ENCODE assay signal across 8 cellular contexts in genomic region chr10:133325392-133325760, GRCh38. TPM values are rescaled to one million over a fixed set of nuclear protein-coding genes. Genes with fewer than 3 reads are reported as not detected.
DNase-seq lines count a peak whose midpoint lies in the region; ATAC-seq, FAIRE-seq and TF ChIP-seq lines count a peak whose summit lies in the region.

No MANE protein-coding gene starts in this region.

- H3K4me1 ChIP-seq in astrocyte (ENCODE audit: insufficient read depth, low read length) = peaks cover 30% of the 10 kb centered on the region
- peaks cover 0 to 32% (median 22%) of the 10 kb centered on the region in 4 donors for H3K4me1 ChIP-seq in tibial artery

- H3K27me3 Mint-ChIP-seq in activated naive CD4-positive, alpha-beta T cell treated with anti-CD3 and anti-CD28 coated beads for 36 hours (ENCODE audit: low read depth) = peaks cover 33% of the 10 kb centered on the region
- H3K27me3 Mint-ChIP-seq in astrocyte (ENCODE audit: low read depth, unreplicated experiment) = peaks cover 25% of the 10 kb centered on the region

- ATAC-seq in activated naive CD4-positive, alpha-beta T cell treated with anti-CD3 and anti-CD28 coated beads, Interleukin-2, amount 50 U/mL, for 72 hours = no peak
- no peak for ATAC-seq in HG03439 (IDR thresholded peaks at IDR 0.05; ENCODE audit: unreplicated experiment)

- H2AFZ ChIP-seq in astrocyte (ENCODE audit: low read depth, low read length) = peak overlapping the region; percentile 47

- H3K4me3 ChIP-seq in astrocyte (ENCODE audit: insufficient read depth, low read depth, low read length) (peak overlapping the region; percentile 10), kidney epithelial cell (ENCODE audit: low read depth, low read length) (peak overlapping the region; percentile 44), tibial artery (peak overlapping the region; percentile 32 to 51)

- no peaks in the 10 kb centered on the region for H3K79me2 ChIP-seq in astrocyte (ENCODE audit: insufficient read depth, low read length)

- H3K36me3 ChIP-seq in astrocyte (ENCODE audit: insufficient read depth, low read length) (no peaks in the 10 kb centered on the region), kidney epithelial cell (ENCODE audit: control insufficient read depth, insufficient read depth, low read length) (no peaks in the 10 kb centered on the region), tibial artery (no peaks in the 10 kb centered on the region)

- no peaks in the 10 kb centered on the region for H3K9me3 Mint-ChIP-seq in activated naive CD4-positive, alpha-beta T cell treated with anti-CD3 and anti-CD28 coated beads for 36 hours
- H3K9me3 Mint-ChIP-seq in activated naive CD4-positive, alpha-beta T cell treated with anti-CD3 and anti-CD28 coated beads, Interleukin-2, amount 50 U/mL, for 72 hours = no peaks in the 10 kb centered on the region
- no peaks in the 10 kb centered on the region for H3K9me3 Mint-ChIP-seq in astrocyte (ENCODE audit: unreplicated experiment)

- no peaks in the 10 kb centered on the region for H3K36me3 Mint-ChIP-seq in activated naive CD4-positive, alpha-beta T cell treated with anti-CD3 and anti-CD28 coated beads for 36 hours (ENCODE audit: low read depth)
- H3K36me3 Mint-ChIP-seq in activated naive CD4-positive, alpha-beta T cell treated with anti-CD3 and anti-CD28 coated beads, Interleukin-2, amount 50 U/mL, for 72 hours = no peaks in the 10 kb centered on the region
- no peaks in the 10 kb centered on the region for H3K36me3 Mint-ChIP-seq in astrocyte (ENCODE audit: low read depth, unreplicated experiment)

- peaks cover 14% of the 10 kb centered on the region for H3K4me1 Mint-ChIP-seq in activated naive CD4-positive, alpha-beta T cell treated with anti-CD3 and anti-CD28 coated beads for 36 hours (ENCODE audit: low read depth)
- peaks cover 7% of the 10 kb centered on the region for H3K4me1 Mint-ChIP-seq in astrocyte (ENCODE audit: low read depth, unreplicated experiment)

- FAIRE-seq in astrocyte (lab: Jason Lieb, UNC) = no peak

- intact Hi-C loops in activated naive CD4-positive, alpha-beta T cell treated with anti-CD3 and anti-CD28 coated beads for 36 hours (cut with micrococcal nuclease) = loop anchor here (5.0 kb wide), 1 partner anchor 47 kb away; the partner anchor contains the start of gene ECHS1
- intact Hi-C loops in tibial artery (cut with DNase I; ENCODE audit: low total_unique reads) = no loop called here

- TF ChIP-seq CTCF in astrocyte (IDR thresholded peaks at IDR 0.05; ENCODE audit: insufficient read depth, low read depth, low read length) = no peak
- TF ChIP-seq CTCF in kidney epithelial cell (IDR thresholded peaks at IDR 0.05; ENCODE audit: insufficient read depth, low read length, poor library complexity, severe bottlenecking) = no peak
- TF ChIP-seq CTCF in tibial artery (IDR thresholded peaks at IDR 0.05) = no peak

- H3K9ac ChIP-seq in astrocyte (ENCODE audit: low read length) = peak overlapping the region; percentile 23

- H4K20me1 ChIP-seq in astrocyte (ENCODE audit: insufficient read depth, low read length) = no peaks in the 10 kb centered on the region

- H3K4me3 Mint-ChIP-seq in activated naive CD4-positive, alpha-beta T cell treated with anti-CD3 and anti-CD28 coated beads for 36 hours = peak overlapping the region; percentile 67
- H3K4me3 Mint-ChIP-seq in astrocyte (ENCODE audit: unreplicated experiment) = peak overlapping the region; percentile 69

- peak overlapping the region; percentile 78 for H3K4me2 ChIP-seq in astrocyte (ENCODE audit: low read length)

- no peak overlapping the region for H3K27ac ChIP-seq in astrocyte (ENCODE audit: low read depth, low read length)
- H3K27ac ChIP-seq in tibial artery = no peak overlapping the region

- peaks cover 12% of the 10 kb centered on the region for H3K27me3 ChIP-seq in astrocyte (ENCODE audit: insufficient read depth, low read length)
- peaks cover 42% of the 10 kb centered on the region for H3K27me3 ChIP-seq in kidney epithelial cell (ENCODE audit: control insufficient read depth, insufficient read depth, low read length)
- peaks cover 0 to 70% of the 10 kb centered on the region in 2 donors for H3K27me3 ChIP-seq in tibial artery

- H3K9me3 ChIP-seq in astrocyte (ENCODE audit: insufficient read depth, low read depth, low read length) (no peaks in the 10 kb centered on the region), tibial artery (no peaks in the 10 kb centered on the region)

- CTCF ChIA-PET in activated naive CD4-positive, alpha-beta T cell treated with anti-CD3 and anti-CD28 coated beads for 36 hours (lab: Charles Lee) = no interaction called here

- no peak overlapping the region for H3K27ac Mint-ChIP-seq in activated naive CD4-positive, alpha-beta T cell treated with anti-CD3 and anti-CD28 coated beads for 36 hours
- H3K27ac Mint-ChIP-seq in activated naive CD4-positive, alpha-beta T cell treated with anti-CD3 and anti-CD28 coated beads, Interleukin-2, amount 50 U/mL, for 72 hours = no peak overlapping the region
- no peak overlapping the region for H3K27ac Mint-ChIP-seq in astrocyte (ENCODE audit: unreplicated experiment)

- no peak for DNase-seq in activated naive CD4-positive, alpha-beta T cell treated with anti-CD3 and anti-CD28 coated beads for 36 hours
- DNase-seq in activated naive CD4-positive, alpha-beta T cell treated with anti-CD3 and anti-CD28 coated beads, Interleukin-2, amount 50 U/mL, for 72 hours (ENCODE audit: low spot score in 2 of 2) = no peak
- DNase-seq in astrocyte (ENCODE audit: low read depth) (no peak), kidney epithelial cell (ENCODE audit: low read depth) (no peak), tibial artery (no peak), NAMALWA (ENCODE audit: low spot score) (no peak)
- DNase-seq in effector CD4-positive, alpha-beta T cell = no peak

RNA-seq across cellular contexts. Expression of gene CALY, which starts 11.3 kb away (rescaled TPM):
- not detected for total RNA-seq in activated naive CD4-positive, alpha-beta T cell treated with anti-CD3 and anti-CD28 coated beads for 36 hours
- not detected for total RNA-seq in activated naive CD4-positive, alpha-beta T cell treated with anti-CD3 and anti-CD28 coated beads, Interleukin-2, amount 50 U/mL, for 72 hours
- total RNA-seq in astrocyte = 0.77 and 1.1 TPM in 2 replicates
- 0.96 TPM in 1 of 2 replicates, not detected in the other for total RNA-seq in kidney epithelial cell

RNA-seq across cellular contexts. Expression of gene ZNF511, which starts 16.7 kb away (rescaled TPM):
- total RNA-seq in activated naive CD4-positive, alpha-beta T cell treated with anti-CD3 and anti-CD28 coated beads for 36 hours = 10 to 100 TPM; 37.1 to 39.4 TPM
- 10 to 100 TPM; 43.4 to 55.6 TPM for total RNA-seq in activated naive CD4-positive, alpha-beta T cell treated with anti-CD3 and anti-CD28 coated beads, Interleukin-2, amount 50 U/mL, for 72 hours
- total RNA-seq in astrocyte (23.8 and 25.5 TPM in 2 replicates), kidney epithelial cell (20.3 and 45.7 TPM in 2 replicates)

RNA-seq across cellular contexts. Expression of gene TUBGCP2, which starts 16.7 kb away (rescaled TPM):
- total RNA-seq in activated naive CD4-positive, alpha-beta T cell treated with anti-CD3 and anti-CD28 coated beads for 36 hours = 10 to 100 TPM; 47.9 to 56.1 TPM
- total RNA-seq in activated naive CD4-positive, alpha-beta T cell treated with anti-CD3 and anti-CD28 coated beads, Interleukin-2, amount 50 U/mL, for 72 hours = 10 to 100 TPM; 47.9 to 53.3 TPM
- total RNA-seq in astrocyte = 56.2 and 57.8 TPM in 2 replicates
- 55.6 and 65.5 TPM in 2 replicates for total RNA-seq in kidney epithelial cell

RNA-seq across cellular contexts. Expression of gene PRAP1, which starts 21.8 kb away (rescaled TPM):
- total RNA-seq in activated naive CD4-positive, alpha-beta T cell treated with anti-CD3 and anti-CD28 coated beads for 36 hours = not detected
- total RNA-seq in activated naive CD4-positive, alpha-beta T cell treated with anti-CD3 and anti-CD28 coated beads, Interleukin-2, amount 50 U/mL, for 72 hours = not detected
- not detected in 2 replicates for total RNA-seq in astrocyte
- not detected in 2 replicates for total RNA-seq in kidney epithelial cell

RNA-seq across cellular contexts. Expression of gene FUOM, which starts 32.4 kb away (rescaled TPM):
- 10 to 100 TPM; 29.9 to 34.9 TPM for total RNA-seq in activated naive CD4-positive, alpha-beta T cell treated with anti-CD3 and anti-CD28 coated beads for 36 hours
- 10 to 100 TPM; 24.1 to 24.2 TPM for total RNA-seq in activated naive CD4-positive, alpha-beta T cell treated with anti-CD3 and anti-CD28 coated beads, Interleukin-2, amount 50 U/mL, for 72 hours
- total RNA-seq in astrocyte = 28.8 and 29.3 TPM in 2 replicates
- 47.0 and 58.8 TPM in 2 replicates for total RNA-seq in kidney epithelial cell
